In the genomic region with DNA sequence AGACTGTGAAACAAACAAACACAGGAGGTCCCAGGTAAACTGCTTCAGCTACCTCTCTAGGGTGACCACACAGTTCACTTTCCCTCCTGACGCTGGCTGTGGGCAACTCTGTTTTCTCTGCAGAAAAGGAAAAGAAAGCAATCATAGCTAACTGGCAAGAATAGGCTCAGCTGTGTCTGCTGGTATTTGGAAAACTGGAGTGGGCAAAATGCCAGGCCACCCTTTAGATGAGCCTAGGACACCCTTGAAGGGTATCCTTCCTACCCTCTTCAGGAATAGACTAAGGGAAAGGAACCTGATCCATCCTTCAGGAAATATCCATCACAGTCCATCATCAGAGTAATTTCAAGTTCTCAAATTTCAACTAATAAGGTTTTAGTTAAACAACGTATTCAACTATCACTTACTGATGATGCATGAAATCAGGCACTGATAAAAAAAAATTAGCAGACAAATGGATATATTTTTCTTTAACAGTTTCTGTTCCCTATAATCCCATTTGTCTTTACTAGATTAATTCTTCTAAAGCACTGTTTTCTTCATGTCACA, we compare ENCODE assay signal across 1 cellular context.
TF ChIP-seq lines count a peak whose summit lies in the region.

No MANE protein-coding gene starts in this region.

TF ChIP-seq in HEK293, 187 proteins besides CTCF, POLR2A, EP300 and RAD21 (continued from another document):
- TF ChIP-seq, protein P1, sequence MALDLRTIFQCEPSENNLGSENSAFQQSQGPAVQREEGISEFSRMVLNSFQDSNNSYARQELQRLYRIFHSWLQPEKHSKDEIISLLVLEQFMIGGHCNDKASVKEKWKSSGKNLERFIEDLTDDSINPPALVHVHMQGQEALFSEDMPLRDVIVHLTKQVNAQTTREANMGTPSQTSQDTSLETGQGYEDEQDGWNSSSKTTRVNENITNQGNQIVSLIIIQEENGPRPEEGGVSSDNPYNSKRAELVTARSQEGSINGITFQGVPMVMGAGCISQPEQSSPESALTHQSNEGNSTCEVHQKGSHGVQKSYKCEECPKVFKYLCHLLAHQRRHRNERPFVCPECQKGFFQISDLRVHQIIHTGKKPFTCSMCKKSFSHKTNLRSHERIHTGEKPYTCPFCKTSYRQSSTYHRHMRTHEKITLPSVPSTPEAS (tag by site-specific recombination; IDR thresholded peaks at IDR 0.05), result no peak
